Comparison of ENCODE assay signal across 24 cellular contexts in genomic region chr20:40452758-40453157, GRCh38.
DNase-seq lines count a peak whose midpoint lies in the region; ATAC-seq, FAIRE-seq and TF ChIP-seq lines count a peak whose summit lies in the region.
"Had no signal": no experiment of that assay in that cellular context is flagged by ENCODE, and none has a peak within 500 bp of the region (broad histone marks: within the 10 kb centered on the region; RNA-seq: fewer than 3 reads in every experiment).

No MANE protein-coding gene starts in this region.

- POLR2A ChIA-PET in H1 (lab: Charles Lee; ENCODE audit: partially characterized antibody) = no interaction called here
- POLR2A ChIA-PET in HepG2 (lab: Yijun Ruan, JAX) = no interaction called here

- H3K9me3 ChIP-seq in BLaER1 treated with 17β-estradiol and CSF1 and Interleukin-3, amounts not matched to agents 10 nM and 100 nM (replicated peaks in 1 of 11) = peaks cover 0 to 7% (median 0%) of the 10 kb centered on the region in 11 experiments; a peak in 6 of 22 replicates
- peaks cover 0 to 3% of the 10 kb centered on the region in 2 experiments; a peak in 2 of 4 replicates for H3K9me3 ChIP-seq in H1 (ENCODE audit: insufficient read depth in 2 of 2, low read depth in 1 of 2, low read length in 1 of 2)
- no peaks in the 10 kb centered on the region for H3K9me3 ChIP-seq in HepG2 (ENCODE audit: low read length)
- H3K9me3 ChIP-seq: A549, Caco-2, HAP-1 had no signal

- TF ChIP-seq POLR2A in H1 (IDR thresholded peaks at IDR 0.05; ENCODE audit: control extremely low read depth in 1 of 2, low read depth in 2 of 2, low read length in 2 of 2) (no peak), HepG2 (IDR thresholded peaks at IDR 0.05; ENCODE audit: insufficient read depth in 1 of 2, low read depth in 2 of 2, low read length in 2 of 2) (no peak)

- H2AFZ ChIP-seq in H1 (ENCODE audit: low read length) (no peak overlapping the region), HepG2 (ENCODE audit: low read length) (no peak overlapping the region)
- H2AFZ ChIP-seq: GM23248 had no signal

- H3K14ac ChIP-seq in H1 (ENCODE audit: insufficient read length) = no peak overlapping the region

- no peak overlapping the region for H3K23ac ChIP-seq in H1 (ENCODE audit: insufficient read length)

- FAIRE-seq in H1 (lab: Jason Lieb, UNC) (no peak), HepG2 (lab: Jason Lieb, UNC) (no peak)
- FAIRE-seq: A549, G401.6, GM12892, GM19239, H54 had no signal

- H3K23me2 ChIP-seq in H1 (ENCODE audit: low read depth, low read length) = no peaks in the 10 kb centered on the region

- H3K4me1 ChIP-seq in BLaER1 treated with 17β-estradiol and CSF1 and Interleukin-3, amounts not matched to agents 10 nM and 100 nM = peaks cover 10 to 33% (median 12%) of the 10 kb centered on the region in 10 experiments
- peaks cover 0 to 4% (median 0%) of the 10 kb centered on the region in 4 experiments; a peak in 2 of 7 replicates for H3K4me1 ChIP-seq in H1 (replicated peaks in 1 of 4; ENCODE audit: control insufficient read depth in 3 of 4, insufficient read depth in 4 of 4, low read length in 3 of 4)
- H3K4me1 ChIP-seq in HepG2 (ENCODE audit: insufficient read depth, low read length) = no peaks in the 10 kb centered on the region
- H3K4me1 ChIP-seq: A549, BE2C, Caco-2, HAP-1 had no signal

- H3K79me1 ChIP-seq in H1 (ENCODE audit: low read depth, low read length) = no peaks in the 10 kb centered on the region

- no peak overlapping the region for H2BK20ac ChIP-seq in H1 (ENCODE audit: low read length)

- H3K27ac ChIP-seq in BLaER1 treated with 17β-estradiol and CSF1 and Interleukin-3, amounts not matched to agents 10 nM and 100 nM = peak overlapping the region in 2 of 11 experiments; percentile 3 to 35; a peak in 1 of 22 replicates
- no peak overlapping the region for H3K27ac ChIP-seq in H1 (ENCODE audit: low read depth, low read length)
- H3K27ac ChIP-seq in coronary artery = no peak overlapping the region
- no peak overlapping the region for H3K27ac ChIP-seq in HepG2 (ENCODE audit: extremely low read length, insufficient read depth, low read length)
- H3K27ac ChIP-seq: A549, C4-2B, GM23248 had no signal

- TF ChIP-seq RAD21 in H1 (IDR thresholded peaks at IDR 0.05 in 1 of 2, conservative IDR thresholded peaks at IDR 0.05 in 1 of 2; ENCODE audit: low read depth in 2 of 2, low read length in 2 of 2) (no peak), HepG2 (CRISPR knock-in tag; IDR thresholded peaks at IDR 0.05) (no peak)

- no peaks in the 10 kb centered on the region for H3K36me3 Mint-ChIP-seq in osteocyte (ENCODE audit: unreplicated experiment)
- H3K36me3 Mint-ChIP-seq in activated T-helper 2 cell treated with anti-CD3 and anti-CD28 coated beads, Interferon-gamma antibody, Interleukin-2, Interleukin-4, amounts not matched to agents 10 μg/mL and 5 μg/mL and 100 μg/mL, durations not matched to agents 14 hours and 24 hours and 36 hours (ENCODE audit: low read depth) = no peaks in the 10 kb centered on the region
- H3K36me3 Mint-ChIP-seq: CD4-positive, CD25-positive, alpha-beta regulatory T cell; CD8-positive, alpha-beta T cell had no signal

- H3K4ac ChIP-seq in H1 (replicated peaks; ENCODE audit: insufficient read length, low read depth, low read length) = no peak overlapping the region

- no peak overlapping the region for H3K4me3 Mint-ChIP-seq in osteocyte (ENCODE audit: unreplicated experiment)
- no peak overlapping the region for H3K4me3 Mint-ChIP-seq in activated T-helper 2 cell treated with anti-CD3 and anti-CD28 coated beads, Interferon-gamma antibody, Interleukin-2, Interleukin-4, amounts not matched to agents 10 μg/mL and 5 μg/mL and 100 μg/mL, durations not matched to agents 14 hours and 24 hours and 36 hours (ENCODE audit: low read depth)
- H3K4me3 Mint-ChIP-seq: CD4-positive, CD25-positive, alpha-beta regulatory T cell; CD8-positive, alpha-beta T cell; HFFc6 had no signal

- no peaks in the 10 kb centered on the region for H3K79me2 ChIP-seq in H1 (ENCODE audit: control insufficient read depth in 1 of 2, insufficient read depth in 2 of 2, low read length in 2 of 2)
- no peaks in the 10 kb centered on the region for H3K79me2 ChIP-seq in HepG2 (ENCODE audit: insufficient read depth, low read length)

- H3K9me3 Mint-ChIP-seq in osteocyte (ENCODE audit: unreplicated experiment) = no peaks in the 10 kb centered on the region
- H3K9me3 Mint-ChIP-seq in activated T-helper 2 cell treated with anti-CD3 and anti-CD28 coated beads, Interferon-gamma antibody, Interleukin-2, Interleukin-4, amounts not matched to agents 10 μg/mL and 5 μg/mL and 100 μg/mL, durations not matched to agents 14 hours and 24 hours and 36 hours = no peaks in the 10 kb centered on the region
- H3K9me3 Mint-ChIP-seq: CD8-positive, alpha-beta T cell had no signal

- no peaks in the 10 kb centered on the region for H4K20me1 ChIP-seq in BLaER1 treated with 17β-estradiol and CSF1 and Interleukin-3, amounts not matched to agents 10 nM and 100 nM
- no peaks in the 10 kb centered on the region for H4K20me1 ChIP-seq in H1 (replicated peaks in 1 of 2; ENCODE audit: control insufficient read depth in 1 of 2, insufficient read depth in 2 of 2, low read length in 2 of 2)
- H4K20me1 ChIP-seq in HepG2 (ENCODE audit: insufficient read depth, low read length) = no peaks in the 10 kb centered on the region

- DNase-seq in H1 (ENCODE audit: low read depth in 1 of 2, low spot score in 2 of 2) (no peak), osteocyte (ENCODE audit: extremely low spot score, unreplicated experiment) (peak; percentile 4), coronary artery (ENCODE audit: low spot score) (no peak), HepG2 (ENCODE audit: low spot score) (no peak)
- DNase-seq in activated T-helper 2 cell treated with anti-CD3 and anti-CD28 coated beads, Interferon-gamma antibody, Interleukin-2, Interleukin-4, amounts not matched to agents 10 μg/mL and 5 μg/mL and 100 μg/mL, durations not matched to agents 14 hours and 24 hours and 36 hours (ENCODE audit: low spot score) = no peak
- DNase-seq: 8988T; ACHN; AML-193; BE2C; Caco-2; CD4-positive, CD25-positive, alpha-beta regulatory T cell; CD8-positive, alpha-beta T cell; DMS153; DND-41; GM23248; HFFc6 had no signal

- no peaks in the 10 kb centered on the region for H3K4me1 Mint-ChIP-seq in osteocyte (ENCODE audit: unreplicated experiment)
- no peaks in the 10 kb centered on the region for H3K4me1 Mint-ChIP-seq in activated T-helper 2 cell treated with anti-CD3 and anti-CD28 coated beads, Interferon-gamma antibody, Interleukin-2, Interleukin-4, amounts not matched to agents 10 μg/mL and 5 μg/mL and 100 μg/mL, durations not matched to agents 14 hours and 24 hours and 36 hours (ENCODE audit: low read depth)
- H3K4me1 Mint-ChIP-seq: CD4-positive, CD25-positive, alpha-beta regulatory T cell had no signal

- H3K4me3 ChIP-seq in BLaER1 treated with 17β-estradiol and CSF1 and Interleukin-3, amounts not matched to agents 10 nM and 100 nM = no peak overlapping the region
- H3K4me3 ChIP-seq in H1 (ENCODE audit: extremely low read depth in 1 of 4, insufficient read depth in 2 of 4, low read depth in 3 of 4, low read length in 4 of 4) (no peak overlapping the region), coronary artery (no peak overlapping the region), HepG2 (replicated peaks in 1 of 3; ENCODE audit: insufficient read depth in 1 of 3, low read depth in 2 of 3, low read length in 3 of 3) (no peak overlapping the region)
- H3K4me3 ChIP-seq: A549, GM23248, HAP-1 had no signal

- no peak for ATAC-seq in HepG2
- ATAC-seq: A549; CD8-positive, alpha-beta T cell had no signal

- no peak overlapping the region for H2BK5ac ChIP-seq in H1 (ENCODE audit: low read depth, low read length)

- no TSS peak for BruUV-seq in HepG2 (replicated peaks; lab: Mats Ljungman, UMichigan)

- TF ChIP-seq CTCF in H1 (IDR thresholded peaks at IDR 0.05; ENCODE audit: control extremely low read depth in 1 of 3, insufficient read depth in 1 of 3, low read depth in 1 of 3, low read length in 3 of 3) (no peak), osteocyte (IDR thresholded peaks at IDR 0.05) (no peak), coronary artery (IDR thresholded peaks at IDR 0.05) (no peak), HepG2 (CRISPR knock-in tag; IDR thresholded peaks at IDR 0.05) (no peak)

- H3K36me3 ChIP-seq in BLaER1 treated with 17β-estradiol and CSF1 and Interleukin-3, amounts not matched to agents 10 nM and 100 nM = no peaks in the 10 kb centered on the region
- H3K36me3 ChIP-seq in H1 (ENCODE audit: control insufficient read depth in 2 of 4, insufficient read depth in 4 of 4, low read length in 3 of 4) (no peaks in the 10 kb centered on the region), HepG2 (replicated peaks in 1 of 2; ENCODE audit: control insufficient read depth in 1 of 2, insufficient read depth in 2 of 2, low read length in 2 of 2) (no peaks in the 10 kb centered on the region)
- H3K36me3 ChIP-seq: BE2C, HAP-1 had no signal

- H4K8ac ChIP-seq in H1 (ENCODE audit: extremely low read depth, insufficient read depth, low read length) = no peak overlapping the region

- peak overlapping the region in 10 of 11 experiments; percentile 21 to 61 (median 42); a peak in 14 of 22 replicates for H3K4me2 ChIP-seq in BLaER1 treated with 17β-estradiol and CSF1 and Interleukin-3, amounts not matched to agents 10 nM and 100 nM
- no peak overlapping the region for H3K4me2 ChIP-seq in H1 (ENCODE audit: insufficient read depth in 1 of 2, low read depth in 2 of 2, low read length in 2 of 2)
- H3K4me2 ChIP-seq in HepG2 (ENCODE audit: low read depth, low read length) = no peak overlapping the region
- H3K4me2 ChIP-seq: A549 had no signal

- H2BK15ac ChIP-seq in H1 (ENCODE audit: low read length) = no peak overlapping the region

- H3K27me3 ChIP-seq in BLaER1 treated with 17β-estradiol and CSF1 and Interleukin-3, amounts not matched to agents 10 nM and 100 nM = no peaks in the 10 kb centered on the region
- H3K27me3 ChIP-seq in H1 (replicated peaks in 1 of 4; ENCODE audit: control insufficient read depth in 3 of 4, extremely low read depth in 1 of 4, insufficient read depth in 3 of 4, low read length in 3 of 4) (no peaks in the 10 kb centered on the region), HepG2 (ENCODE audit: control insufficient read depth in 1 of 2, insufficient read depth in 2 of 2, low read length in 2 of 2) (no peaks in the 10 kb centered on the region)
- H3K27me3 ChIP-seq: BE2C had no signal

- no peak overlapping the region for H2BK12ac ChIP-seq in H1 (ENCODE audit: low read depth, low read length)

- in situ Hi-C loops in HepG2 (cut with HindIII; ENCODE audit: extremely low pct_ligation_motif_present, low pct_unique_long_range_greater_than_20kb) = no loop called here

- no peak for TF ChIP-seq EP300 in H1 (IDR thresholded peaks at IDR 0.05; ENCODE audit: borderline replicate concordance in 1 of 2, low read depth in 2 of 2, low read length in 2 of 2)
- TF ChIP-seq EP300 in HepG2 (IDR thresholded peaks at IDR 0.05; ENCODE audit: low read depth in 2 of 2, low read length in 2 of 2) = no peak
- no peak for TF ChIP-seq EP300 in HepG2 (CRISPR knock-in tag; IDR thresholded peaks at IDR 0.05; ENCODE audit: borderline replicate concordance)

- H2BK120ac ChIP-seq in H1 (replicated peaks; ENCODE audit: low read depth, low read length) = no peak overlapping the region

- H2AK5ac ChIP-seq in H1 (ENCODE audit: low read depth, low read length) = no peak overlapping the region

- H3K27ac Mint-ChIP-seq in osteocyte (ENCODE audit: unreplicated experiment) = no peak overlapping the region
- no peak overlapping the region for H3K27ac Mint-ChIP-seq in activated T-helper 2 cell treated with anti-CD3 and anti-CD28 coated beads, Interferon-gamma antibody, Interleukin-2, Interleukin-4, amounts not matched to agents 10 μg/mL and 5 μg/mL and 100 μg/mL, durations not matched to agents 14 hours and 24 hours and 36 hours
- H3K27ac Mint-ChIP-seq: CD4-positive, CD25-positive, alpha-beta regulatory T cell; CD8-positive, alpha-beta T cell; HFFc6 had no signal

- no peak overlapping the region for H4K91ac ChIP-seq in H1 (replicated peaks; ENCODE audit: insufficient read length, low read length)

- intact Hi-C loops in activated T-helper 2 cell treated with anti-CD3 and anti-CD28 coated beads, Interferon-gamma antibody, Interleukin-2, Interleukin-4, amounts not matched to agents 10 μg/mL and 5 μg/mL and 100 μg/mL, durations not matched to agents 14 hours and 24 hours and 36 hours (cut with micrococcal nuclease) = no loop called here
- intact Hi-C loops in HepG2 (cut with micrococcal nuclease; ENCODE audit: unreplicated experiment) = no loop called here

- CTCF ChIA-PET in H1 (lab: Charles Lee; ENCODE audit: partially characterized antibody) (interaction anchor here (0.7 to 1.8 kb wide), 4 partner anchors 8 to 132 kb away, joined by 3 to 7 read pairs (median 4); no protein-coding TSS in a partner anchor), HepG2 (lab: Yijun Ruan, JAX; ENCODE audit: low intra/inter-chr PET ratio, low total read pairs) (no interaction called here)

- H3K27me3 Mint-ChIP-seq in osteocyte (ENCODE audit: unreplicated experiment) = peaks cover 34% of the 10 kb centered on the region
- H3K27me3 Mint-ChIP-seq in activated T-helper 2 cell treated with anti-CD3 and anti-CD28 coated beads, Interferon-gamma antibody, Interleukin-2, Interleukin-4, amounts not matched to agents 10 μg/mL and 5 μg/mL and 100 μg/mL, durations not matched to agents 14 hours and 24 hours and 36 hours (ENCODE audit: low read depth) = no peaks in the 10 kb centered on the region

- no peak overlapping the region for H4K5ac ChIP-seq in H1 (ENCODE audit: insufficient read length, low read depth, low read length)

- 72% methylated on average over 3 of the region's 3 CpGs; no CpG with 5 or more reads in 1 of the 2 experiments for WGBS in H1 (ENCODE audit: extremely low coverage in 1 of 2, insufficient coverage in 1 of 2, insufficient read length in 1 of 2, insufficient replicate concordance in 2 of 2, low coverage in 1 of 2, low lambda C conversion rate in 2 of 2, missing lambda C conversion rate in 1 of 2), 2 experiments
- 5% methylated on average over 3 of the region's 3 CpGs for WGBS in HepG2 (ENCODE audit: low lambda C conversion rate)

- no peak overlapping the region for H3K18ac ChIP-seq in H1 (ENCODE audit: extremely low read depth, low read length)

- no peak overlapping the region for H3K9ac ChIP-seq in BLaER1 treated with 17β-estradiol and CSF1 and Interleukin-3, amounts not matched to agents 10 nM and 100 nM
- H3K9ac ChIP-seq in H1 (replicated peaks in 1 of 4; ENCODE audit: extremely low read depth in 1 of 4, low read depth in 3 of 4, low read length in 3 of 4) (no peak overlapping the region), HepG2 (ENCODE audit: insufficient read depth, low read depth, low read length) (no peak overlapping the region)
- H3K9ac ChIP-seq: GM23248 had no signal

- no peak overlapping the region for H3K56ac ChIP-seq in H1 (replicated peaks; ENCODE audit: insufficient read length, low read depth, low read length)

Comparison
In these comparisons a context has a peak if more than half of its experiments do, and no peak if none do; other contexts are left out.
1. H3K4me2 ChIP-seq: peak in BLaER1 treated with 17β-estradiol and CSF1 and Interleukin-3, amounts not matched to agents 10 nM and 100 nM (10 of 11); none in H1 (0 of 2) and HepG2 (single experiment).